ENCODE assay signal across 26 cellular contexts in the genomic region with DNA sequence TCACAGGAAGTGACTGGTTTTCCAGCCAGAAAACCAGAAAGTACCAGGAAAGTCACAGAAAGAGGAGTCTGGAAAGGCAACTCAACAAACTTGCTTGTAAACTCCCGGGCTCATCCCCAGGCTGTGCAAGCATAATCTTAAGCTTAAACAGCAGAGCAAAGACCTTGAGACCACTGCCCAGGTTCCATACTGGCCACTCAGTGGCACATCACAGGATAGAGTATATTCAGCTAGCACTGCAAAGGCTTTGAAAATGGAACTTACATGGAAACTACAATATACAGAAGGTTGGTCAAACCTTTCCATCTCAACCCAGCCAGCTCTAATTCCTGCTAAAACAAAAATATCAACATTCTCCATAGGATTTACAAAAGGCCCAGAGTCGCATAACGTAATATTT.
"Had no signal": no experiment of that assay in that cellular context is flagged by ENCODE, and none has a peak within 500 bp of the region (broad histone marks: within the 10 kb centered on the region; RNA-seq: fewer than 3 reads in every experiment).

No MANE protein-coding gene starts in this region.

- H3K27me3 ChIP-seq: brain microvascular endothelial cell, sigmoid colon, stomach, thyroid gland, upper lobe of left lung, vagina had no signal

- H3K9me3 ChIP-seq: left ventricle myocardium inferior, psoas muscle, sigmoid colon, stomach, thyroid gland, upper lobe of left lung, vagina had no signal

- ATAC-seq: psoas muscle; stimulated activated memory B cell treated with anti-CD40 and anti-IgM and Interleukin-4, amounts not matched to agents 10 μg/mL and 1 μg/mL and 100 μg/mL, for 72 hours had no signal

- H3K4me3 ChIP-seq: left ventricle myocardium inferior, psoas muscle, sigmoid colon, stomach, thyroid gland, upper lobe of left lung, vagina had no signal

- H3K27ac ChIP-seq: brain microvascular endothelial cell, left ventricle myocardium inferior, parathyroid adenoma, psoas muscle, sigmoid colon, stomach, thyroid gland, vagina had no signal

- H3K4me1 ChIP-seq: left ventricle myocardium inferior, parathyroid adenoma, psoas muscle, sigmoid colon, upper lobe of left lung, vagina had no signal

- DNase-seq: activated CD4-positive, alpha-beta memory T cell treated with anti-CD3 and anti-CD28 coated beads for 36 hours; activated CD4-positive, alpha-beta T cell treated with anti-CD3 and anti-CD28 coated beads, Interleukin-2, amount 10 ng/mL, durations not matched to agents 24 days and 14 days; activated CD4-positive, CD25-positive, alpha-beta regulatory T cell treated with anti-CD3 and anti-CD28 coated beads, Interleukin-2, amount 50 U/mL, for 72 hours; activated CD8-positive, alpha-beta memory T cell treated with anti-CD3 and anti-CD28 coated beads, Interleukin-2, amount 50 U/mL, for 4 hours; activated gamma-delta T cell; activated naive CD4-positive, alpha-beta T cell treated with anti-CD3 and anti-CD28 coated beads, Interleukin-2, amount 50 U/mL, for 16 hours; activated T-cell treated with anti-CD3 and anti-CD28 coated beads, Interleukin-2, amount 50 U/mL, for 1 hour; amniotic stem cell; brain microvascular endothelial cell; central memory CD4-positive, alpha-beta T cell; effector CD8-positive, alpha-beta T cell; foreskin fibroblast; islet precursor cell; left ventricle myocardium inferior; psoas muscle; sigmoid colon; small intestine; stimulated activated CD4-positive, alpha-beta T cell treated with anti-CD3 and anti-CD28 coated beads, Interleukin-4, amount 100 ng/mL, for 24 hours; stimulated activated CD8-positive, alpha-beta memory T cell treated with anti-CD3 and anti-CD28 coated beads, Interleukin-4, amount 100 ng/mL, for 48 hours; stomach; T-helper 2 cell; thyroid gland; upper lobe of left lung had no signal

- H3K36me3 ChIP-seq: brain microvascular endothelial cell, left ventricle myocardium inferior, sigmoid colon, stomach, thyroid gland, upper lobe of left lung, vagina had no signal

- H3K9ac ChIP-seq: parathyroid adenoma had no signal
